In the genomic region with DNA sequence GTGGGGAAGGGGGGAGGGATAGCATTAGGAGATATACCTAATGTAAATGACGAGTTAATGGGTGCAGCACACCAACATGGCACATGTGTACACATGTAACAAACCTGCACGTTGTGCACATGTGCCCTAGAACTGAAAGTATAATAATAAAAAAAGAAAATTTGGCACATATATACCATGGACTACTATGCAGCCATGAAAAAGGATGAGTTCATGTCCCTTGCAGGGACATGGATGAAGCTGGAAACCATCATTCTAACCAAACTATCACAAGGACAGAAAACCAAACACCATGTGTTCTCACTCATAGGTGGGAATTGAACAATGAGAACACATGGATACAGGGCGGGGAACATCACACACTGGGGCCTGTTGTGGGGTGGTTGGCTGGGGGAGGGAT, we compare ENCODE assay signal across 2 cellular contexts. TPM values are rescaled to one million over a fixed set of nuclear protein-coding genes. Genes with fewer than 3 reads are reported as not detected.
"Had no signal": no experiment of that assay in that cellular context is flagged by ENCODE, and none has a peak within 500 bp of the region (broad histone marks: within the 10 kb centered on the region; RNA-seq: fewer than 3 reads in every experiment).

No MANE protein-coding gene starts in this region.

RNA-seq across cellular contexts. Expression of a gene that starts 21.2 kb away (rescaled TPM):
- total RNA-seq: G401, GM12878 had no signal
- polyA plus RNA-seq: GM12878 had no signal
